1 cellular context compared by ENCODE assay signal in the genomic region with DNA sequence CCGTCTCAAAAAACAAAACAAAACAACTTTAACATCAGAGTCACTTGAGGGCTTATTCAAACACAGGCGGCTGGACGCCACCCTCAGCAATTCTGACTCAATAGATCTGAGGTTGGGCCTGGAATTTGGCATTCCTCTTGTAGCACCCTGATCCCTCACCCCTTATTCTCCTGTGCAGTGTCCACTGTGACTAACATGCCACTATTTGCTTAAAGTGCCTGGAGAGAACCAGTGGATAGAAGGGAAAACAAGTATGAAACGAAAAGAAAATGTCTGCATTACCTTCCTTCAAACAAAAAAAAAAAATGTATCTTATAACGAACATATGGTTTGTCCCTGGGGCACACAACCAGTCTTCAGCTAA.
TF ChIP-seq lines count a peak whose summit lies in the region.

No MANE protein-coding gene starts in this region.

TF ChIP-seq in WTC11, 78 proteins besides CTCF, POLR2A, EP300 and RAD21 (continued from another document):
- no peak for TF ChIP-seq ATF2 (CRISPR knock-in tag; IDR thresholded peaks at IDR 0.05; ENCODE audit: borderline replicate concordance, low read depth)
- no peak for TF ChIP-seq SP1 (CRISPR knock-in tag; conservative IDR thresholded peaks at IDR 0.05)
- TF ChIP-seq, protein P1, sequence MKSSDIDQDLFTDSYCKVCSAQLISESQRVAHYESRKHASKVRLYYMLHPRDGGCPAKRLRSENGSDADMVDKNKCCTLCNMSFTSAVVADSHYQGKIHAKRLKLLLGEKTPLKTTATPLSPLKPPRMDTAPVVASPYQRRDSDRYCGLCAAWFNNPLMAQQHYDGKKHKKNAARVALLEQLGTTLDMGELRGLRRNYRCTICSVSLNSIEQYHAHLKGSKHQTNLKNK (CRISPR knock-in tag; IDR thresholded peaks at IDR 0.05): no peak
- no peak for TF ChIP-seq CREM (CRISPR knock-in tag; IDR thresholded peaks at IDR 0.05)
- TF ChIP-seq ZNF671 (CRISPR knock-in tag; IDR thresholded peaks at IDR 0.05): no peak
- TF ChIP-seq NR2C2 (CRISPR knock-in tag; IDR thresholded peaks at IDR 0.05): no peak
- no peak for TF ChIP-seq CBFB (CRISPR knock-in tag; IDR thresholded peaks at IDR 0.05; ENCODE audit: low read depth)
